13 cellular contexts compared by ENCODE assay signal in the genomic region with DNA sequence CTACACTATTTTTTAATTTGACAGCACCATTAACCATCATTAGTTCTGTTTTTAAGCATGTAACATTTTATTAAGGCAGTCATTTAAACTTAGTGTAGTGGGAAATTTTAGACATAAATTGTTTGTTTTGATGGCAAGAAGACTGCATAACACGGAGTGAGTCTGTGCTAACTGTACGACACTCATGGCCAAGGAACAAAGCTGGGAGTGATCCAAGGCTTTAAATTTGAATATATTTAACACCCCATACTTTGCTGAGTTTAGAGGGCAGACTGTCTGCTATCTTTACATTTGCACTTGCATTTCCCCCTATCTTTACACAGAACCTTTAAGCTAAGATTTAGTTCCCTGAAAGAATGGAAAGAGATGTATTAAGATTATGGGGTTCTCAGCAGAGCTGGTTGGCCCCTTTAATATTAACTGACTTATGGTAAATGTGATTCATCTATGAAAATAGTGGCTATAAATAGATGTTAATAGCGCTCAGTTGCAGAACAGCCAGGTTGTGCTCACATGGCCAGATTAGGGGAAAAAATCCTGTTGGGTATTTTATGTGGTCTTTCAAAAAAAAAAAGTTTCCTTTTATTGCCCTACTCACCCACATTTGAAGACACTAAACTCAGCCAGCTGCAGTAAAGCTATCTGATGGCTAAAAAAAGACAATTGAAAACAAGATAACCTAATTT.
DNase-seq lines count a peak whose midpoint lies in the region; ATAC-seq and TF ChIP-seq lines count a peak whose summit lies in the region.
"Had no signal": no experiment of that assay in that cellular context is flagged by ENCODE, and none has a peak within 500 bp of the region (broad histone marks: within the 10 kb centered on the region; RNA-seq: fewer than 3 reads in every experiment).

No MANE protein-coding gene starts in this region.

- ATAC-seq in GM18868 (IDR thresholded peaks at IDR 0.05; ENCODE audit: unreplicated experiment) (peak; percentile 36), HG03432 (IDR thresholded peaks at IDR 0.05; ENCODE audit: unreplicated experiment) (peak; percentile 48), natural killer cell (no peak)

- peak overlapping the region; percentile 84 for H3K27ac ChIP-seq in smooth muscle cell (ENCODE audit: low read depth)

- no peaks in the 10 kb centered on the region for H3K9me3 ChIP-seq in smooth muscle cell (replicated peaks; ENCODE audit: low read depth)

- no peak overlapping the region for H3K4me3 Mint-ChIP-seq in natural killer cell
- H3K4me3 Mint-ChIP-seq: activated CD4-positive, alpha-beta T cell treated with anti-CD3 and anti-CD28 coated beads, Interleukin-2, amount 10 ng/mL, durations not matched to agents 24 days and 14 days had no signal

- H3K36me3 ChIP-seq in smooth muscle cell (ENCODE audit: low read depth): no peaks in the 10 kb centered on the region

- peaks cover 12% of the 10 kb centered on the region for H3F3A ChIP-seq in smooth muscle cell (ENCODE audit: low read depth)

- no peaks in the 10 kb centered on the region for H3K4me1 Mint-ChIP-seq in natural killer cell

- in situ Hi-C loops in G401 (cut with HindIII; ENCODE audit: low sequenced_read_pairs): no loop called here

- H3K27me3 ChIP-seq in smooth muscle cell (ENCODE audit: low read depth): no peaks in the 10 kb centered on the region

- no peaks in the 10 kb centered on the region for H3K9me3 Mint-ChIP-seq in natural killer cell
- H3K9me3 Mint-ChIP-seq: activated CD4-positive, alpha-beta T cell treated with anti-CD3 and anti-CD28 coated beads, Interleukin-2, amount 10 ng/mL, durations not matched to agents 24 days and 14 days had no signal

- H3K9ac ChIP-seq in smooth muscle cell (ENCODE audit: low read depth): no peak overlapping the region

- H3K36me3 Mint-ChIP-seq in natural killer cell: no peaks in the 10 kb centered on the region

- no peaks in the 10 kb centered on the region for H3K27me3 Mint-ChIP-seq in natural killer cell (ENCODE audit: low read depth in 2 of 2)
- H3K27me3 Mint-ChIP-seq: activated CD4-positive, alpha-beta T cell treated with anti-CD3 and anti-CD28 coated beads, Interleukin-2, amount 10 ng/mL, durations not matched to agents 24 days and 14 days had no signal

- peak overlapping the region; percentile 70 for H3K4me2 ChIP-seq in smooth muscle cell

- peak; percentile 59 to 64 for DNase-seq in cardiac fibroblast (ENCODE audit: low read depth in 2 of 2)
- no peak for DNase-seq in smooth muscle cell (lab: John Stamatoyannopoulos, UW; ENCODE audit: unreplicated experiment)
- DNase-seq in foreskin melanocyte: no peak
- DNase-seq in G401 (ENCODE audit: low spot score): no peak
- no peak for DNase-seq in natural killer cell
- no peak for DNase-seq in activated naive CD4-positive, alpha-beta T cell treated with anti-CD3 and anti-CD28 coated beads, Interleukin-2, amount 50 U/mL, for 16 hours
- DNase-seq: activated CD4-positive, alpha-beta T cell treated with anti-CD3 and anti-CD28 coated beads, Interleukin-2, amount 10 ng/mL, durations not matched to agents 24 days and 14 days; anterior cingulate cortex; DMS79; head of caudate nucleus; NCI-H1105 treated with DMSO at 0.1 percent for 48 hours had no signal

- H3K27ac Mint-ChIP-seq in natural killer cell: no peak overlapping the region
- H3K27ac Mint-ChIP-seq: activated CD4-positive, alpha-beta T cell treated with anti-CD3 and anti-CD28 coated beads, Interleukin-2, amount 10 ng/mL, durations not matched to agents 24 days and 14 days had no signal

- H2AFZ ChIP-seq in smooth muscle cell (ENCODE audit: low read depth): peak overlapping the region; percentile 28

- TF ChIP-seq CTCF in cardiac fibroblast (IDR thresholded peaks at IDR 0.05; ENCODE audit: low read depth, low read length) (no peak), smooth muscle cell (IDR thresholded peaks at IDR 0.05; ENCODE audit: borderline replicate concordance, insufficient read depth, poor library complexity, severe bottlenecking) (no peak), natural killer cell (IDR thresholded peaks at IDR 0.05) (no peak)

- H3K4me1 ChIP-seq in smooth muscle cell (ENCODE audit: low read depth): peaks cover 20% of the 10 kb centered on the region

- intact Hi-C loops in natural killer cell (cut with micrococcal nuclease): no loop called here

- H3K79me2 ChIP-seq in smooth muscle cell (ENCODE audit: low read depth): no peaks in the 10 kb centered on the region

- H3K4me3 ChIP-seq in cardiac fibroblast (replicated peaks in 1 of 2; ENCODE audit: low read depth in 2 of 2, low read length in 2 of 2): no peak overlapping the region
- H3K4me3 ChIP-seq in smooth muscle cell: no peak overlapping the region

- no peaks in the 10 kb centered on the region for H4K20me1 ChIP-seq in smooth muscle cell (ENCODE audit: low read depth)

- WGBS in smooth muscle cell (ENCODE audit: low lambda C conversion rate): 41% methylated on average over 3 of the region's 3 CpGs

Comparison
In these comparisons a context has a peak if more than half of its experiments do, and no peak if none do; other contexts are left out.
1. ATAC-seq: peak in GM18868 (single experiment) and HG03432 (single experiment); none in natural killer cell (0 of 3).
2. DNase-seq: peak in cardiac fibroblast (2 of 2); none in smooth muscle cell (single experiment), foreskin melanocyte (single experiment), G401 (single experiment), natural killer cell (single experiment) and activated naive CD4-positive, alpha-beta T cell treated with anti-CD3 and anti-CD28 coated beads, Interleukin-2, amount 50 U/mL, for 16 hours (single experiment).